ENCODE assay signal across 8 cellular contexts in the genomic region with DNA sequence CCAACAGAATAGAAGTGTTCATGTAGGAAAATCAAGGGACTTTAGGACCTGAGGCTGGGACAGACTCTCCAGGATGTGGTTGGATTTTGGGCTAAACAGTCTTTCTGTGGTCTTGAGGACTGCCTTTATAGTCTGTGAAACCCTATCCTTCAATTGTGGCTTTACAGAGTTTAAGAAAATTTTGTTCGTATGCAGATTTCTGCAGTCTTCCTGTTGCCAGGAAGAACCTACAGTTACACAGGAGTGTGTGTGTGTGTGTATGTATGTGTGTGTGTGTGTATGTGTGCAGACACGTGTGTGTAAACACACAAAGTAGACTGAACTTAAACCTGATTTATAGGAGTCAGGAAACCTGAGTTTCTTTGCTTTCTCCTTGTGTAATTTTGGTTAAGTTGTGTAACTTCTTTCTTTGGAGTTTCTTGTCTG. TPM values are rescaled to one million over a fixed set of nuclear protein-coding genes. Genes with fewer than 3 reads are reported as not detected.
DNase-seq lines count a peak whose midpoint lies in the region; ATAC-seq lines count a peak whose summit lies in the region.

No MANE protein-coding gene starts in this region.

- peak; percentile 27 for DNase-seq in DMS 273 (lab: John Stamatoyannopoulos, UW; ENCODE audit: unreplicated experiment)
- DNase-seq in DMS 273 treated with DMSO at 0.1 percent for 48 hours (lab: John Stamatoyannopoulos, UW) = no peak
- peak; percentile 77 for DNase-seq in HT1080 (ENCODE audit: low read depth)
- peak; percentile 83 for DNase-seq in amniotic epithelial cell (ENCODE audit: low read depth)
- peak; percentile 48 for DNase-seq in renal cortical epithelial cell (ENCODE audit: low read depth)
- no peak for DNase-seq in stimulated activated CD4-positive, alpha-beta T cell treated with anti-CD3 and anti-CD28 coated beads, Interleukin-2, amount 100 ng/mL, for 48 hours
- DNase-seq in NCI-H526 treated with DMSO at 0.1 percent for 48 hours (lab: John Stamatoyannopoulos, UW) = no peak

- no peak for ATAC-seq in HG02840 (IDR thresholded peaks at IDR 0.05; ENCODE audit: low FRiP score, unreplicated experiment)

RNA-seq across cellular contexts. Expression of a gene that starts 22.8 kb away (rescaled TPM):
- 42.7 and 48.7 TPM in 2 replicates for total RNA-seq in HT1080 (2014; rRNA removed; shearing (Covaris generic))
- 55.5 and 66.6 TPM in 2 replicates for polyA plus RNA-seq in HT1080 (2015; cell fraction: cytosol; rRNA removed)
- 42.6 and 53.1 TPM in 2 replicates for polyA plus RNA-seq in HT1080 (2015; cell fraction: nucleus; rRNA removed)
- 59.1 and 84.0 TPM in 2 replicates for total RNA-seq in renal cortical epithelial cell

Comparison
In these comparisons a context has a peak if more than half of its experiments do, and no peak if none do; other contexts are left out.
1. DNase-seq: peak in DMS 273 (single experiment), HT1080 (single experiment), amniotic epithelial cell (single experiment) and renal cortical epithelial cell (single experiment); none in DMS 273 treated with DMSO at 0.1 percent for 48 hours (single experiment), stimulated activated CD4-positive, alpha-beta T cell treated with anti-CD3 and anti-CD28 coated beads, Interleukin-2, amount 100 ng/mL, for 48 hours (0 of 2) and NCI-H526 treated with DMSO at 0.1 percent for 48 hours (single experiment).